In genomic region chr1:21749859-21750468, GRCh38 we compare ENCODE assay signal across 20 cellular contexts. TPM values are rescaled to one million over a fixed set of nuclear protein-coding genes. Genes with fewer than 3 reads are reported as not detected.
A peak's percentile ranks its signal among the peaks of the same experiment; 100 is the strongest.
DNase-seq lines count a peak whose midpoint lies in the region; ATAC-seq and TF ChIP-seq lines count a peak whose summit lies in the region.
"Had no signal": no experiment of that assay in that cellular context is flagged by ENCODE, and none has a peak within 500 bp of the region (broad histone marks: within the 10 kb centered on the region; RNA-seq: fewer than 3 reads in every experiment).

No MANE protein-coding gene starts in this region.

- no peak overlapping the region for H3K4me2 ChIP-seq in OCI-LY7 (ENCODE audit: low read length)

- TSS peak; percentile 29 for BruUV-seq in OCI-LY7 (replicated peaks; lab: Mats Ljungman, UMichigan)

- no peak overlapping the region for H3K4me3 ChIP-seq in OCI-LY7 (ENCODE audit: low read depth, low read length, poor library complexity, severe bottlenecking)
- H3K4me3 ChIP-seq: heart left ventricle, SK-N-MC had no signal

- H4K20me1 ChIP-seq in OCI-LY7 (ENCODE audit: insufficient read depth, low read length) = no peaks in the 10 kb centered on the region

- 0 out of 2 replicates have a peak, but pooled peaks cover 3% of the 10 kb centered on the region for H3K79me2 ChIP-seq in OCI-LY7 (ENCODE audit: insufficient read depth, low read depth, low read length)

- H2AFZ ChIP-seq in OCI-LY7 (ENCODE audit: low read length) = no peak overlapping the region

- DNase-seq in activated T-cell treated with anti-CD3 and anti-CD28 coated beads, Interleukin-2, amount 50 U/mL, for 24 hours = no peak
- DNase-seq in activated T-cell treated with anti-CD3 and anti-CD28 coated beads for 4 hours = no peak
- DNase-seq in OCI-LY7 (ENCODE audit: low spot score) = no peak
- no peak for DNase-seq in neural crest cell (ENCODE audit: low read depth, low spot score)
- DNase-seq in medulla oblongata (ENCODE audit: extremely low spot score) = no peak
- no peak for DNase-seq in type B pancreatic cell (ENCODE audit: extremely low spot score, unreplicated experiment)
- DNase-seq: activated CD4-positive, alpha-beta memory T cell treated with anti-CD3 and anti-CD28 coated beads, Interleukin-2, amount 10 ng/mL, durations not matched to agents 7 days and 5 days; activated naive CD4-positive, alpha-beta T cell treated with Interleukin-2 at 50 U/mL for 16 hours; aorta; DND-41; heart left ventricle; NCI-H1048; NCI-H187 treated with DMSO at 0.1 percent for 48 hours; stimulated activated CD8-positive, alpha-beta memory T cell treated with anti-CD3 and anti-CD28 coated beads, Interleukin-4, amount 100 ng/mL, for 48 hours; T-helper 2 cell; WERI-Rb-1 had no signal

- no peak overlapping the region for H3K4me3 Mint-ChIP-seq in activated T-cell treated with anti-CD3 and anti-CD28 coated beads, Interleukin-2, amount 50 U/mL, for 24 hours
- H3K4me3 Mint-ChIP-seq in activated T-helper 17 cell treated with anti-CD3 and anti-CD28 coated beads, Interleukin-2, amount 50 U/mL, for 72 hours = no peak overlapping the region
- H3K4me3 Mint-ChIP-seq in neural crest cell (no peak overlapping the region), type B pancreatic cell (no peak overlapping the region)
- H3K4me3 Mint-ChIP-seq: activated CD4-positive, alpha-beta memory T cell treated with anti-CD3 and anti-CD28 coated beads, Interleukin-2, amount 10 ng/mL, durations not matched to agents 7 days and 5 days; B cell had no signal

- H3K9me2 ChIP-seq in OCI-LY7 (ENCODE audit: insufficient read depth, low read length) = no peaks in the 10 kb centered on the region

- peak overlapping the region; percentile 6 for H3K27ac Mint-ChIP-seq in activated T-cell treated with anti-CD3 and anti-CD28 coated beads, Interleukin-2, amount 50 U/mL, for 24 hours
- peak overlapping the region; percentile 15 for H3K27ac Mint-ChIP-seq in activated T-helper 17 cell treated with anti-CD3 and anti-CD28 coated beads, Interleukin-2, amount 50 U/mL, for 72 hours
- H3K27ac Mint-ChIP-seq in neural crest cell (ENCODE audit: unreplicated experiment) (peak overlapping the region; percentile 29), type B pancreatic cell (no peak overlapping the region)
- H3K27ac Mint-ChIP-seq: activated CD4-positive, alpha-beta memory T cell treated with anti-CD3 and anti-CD28 coated beads, Interleukin-2, amount 10 ng/mL, durations not matched to agents 7 days and 5 days; B cell had no signal

- POLR2A ChIA-PET in OCI-LY7 (lab: Charles Lee) = interaction anchor here (0.7 kb wide), 1 partner anchor 41 kb away, joined by 5 read pairs; no protein-coding TSS in a partner anchor

- H3K9me3 Mint-ChIP-seq in activated T-cell treated with anti-CD3 and anti-CD28 coated beads, Interleukin-2, amount 50 U/mL, for 24 hours = no peaks in the 10 kb centered on the region
- no peaks in the 10 kb centered on the region for H3K9me3 Mint-ChIP-seq in activated T-helper 17 cell treated with anti-CD3 and anti-CD28 coated beads, Interleukin-2, amount 50 U/mL, for 72 hours
- H3K9me3 Mint-ChIP-seq in neural crest cell = no peaks in the 10 kb centered on the region
- H3K9me3 Mint-ChIP-seq in type B pancreatic cell = no peaks in the 10 kb centered on the region
- H3K9me3 Mint-ChIP-seq: activated CD4-positive, alpha-beta memory T cell treated with anti-CD3 and anti-CD28 coated beads, Interleukin-2, amount 10 ng/mL, durations not matched to agents 7 days and 5 days had no signal

- TF ChIP-seq CTCF in OCI-LY7 (conservative IDR thresholded peaks at IDR 0.05; ENCODE audit: low read length) (no peak), neural crest cell (conservative IDR thresholded peaks at IDR 0.05) (no peak), type B pancreatic cell (conservative IDR thresholded peaks at IDR 0.05) (no peak)

- CTCF ChIA-PET in OCI-LY7 (lab: Charles Lee; ENCODE audit: unreplicated experiment) = no interaction called here

- no peaks in the 10 kb centered on the region for H3K27me3 Mint-ChIP-seq in activated T-cell treated with anti-CD3 and anti-CD28 coated beads, Interleukin-2, amount 50 U/mL, for 24 hours
- H3K27me3 Mint-ChIP-seq in activated T-helper 17 cell treated with anti-CD3 and anti-CD28 coated beads, Interleukin-2, amount 50 U/mL, for 72 hours = no peaks in the 10 kb centered on the region
- H3K27me3 Mint-ChIP-seq in neural crest cell (ENCODE audit: low read depth) (no peaks in the 10 kb centered on the region), type B pancreatic cell (no peaks in the 10 kb centered on the region)
- H3K27me3 Mint-ChIP-seq: activated CD4-positive, alpha-beta memory T cell treated with anti-CD3 and anti-CD28 coated beads, Interleukin-2, amount 10 ng/mL, durations not matched to agents 7 days and 5 days; B cell had no signal

- H3K36me3 ChIP-seq in OCI-LY7 (ENCODE audit: insufficient read depth, low read length) = peaks cover 95% of the 10 kb centered on the region

- ATAC-seq in activated T-helper 17 cell treated with anti-CD3 and anti-CD28 coated beads, Interleukin-2, amount 50 U/mL, for 72 hours (replicated peaks) = no peak
- no peak for ATAC-seq in GM18873 (IDR thresholded peaks at IDR 0.05; ENCODE audit: low FRiP score, unreplicated experiment)

- H3K9me3 ChIP-seq in OCI-LY7 (ENCODE audit: low read length) = no peaks in the 10 kb centered on the region
- H3K9me3 ChIP-seq: heart left ventricle had no signal

- H3K27ac ChIP-seq in OCI-LY7 (ENCODE audit: low read depth, low read length, poor library complexity, severe bottlenecking) = no peak overlapping the region
- H3K27ac ChIP-seq: heart left ventricle, WERI-Rb-1 had no signal

- H3K36me3 Mint-ChIP-seq in activated T-cell treated with anti-CD3 and anti-CD28 coated beads, Interleukin-2, amount 50 U/mL, for 24 hours (ENCODE audit: low read depth) = peaks cover 86% of the 10 kb centered on the region
- peaks cover 97% of the 10 kb centered on the region for H3K36me3 Mint-ChIP-seq in activated T-helper 17 cell treated with anti-CD3 and anti-CD28 coated beads, Interleukin-2, amount 50 U/mL, for 72 hours (ENCODE audit: low read depth)
- H3K36me3 Mint-ChIP-seq in neural crest cell (ENCODE audit: low read depth) = peaks cover 8% of the 10 kb centered on the region
- H3K36me3 Mint-ChIP-seq in type B pancreatic cell = peaks cover 24% of the 10 kb centered on the region

- intact Hi-C loops in OCI-LY7 (cut with micrococcal nuclease; ENCODE audit: unreplicated experiment) = no loop called here

- no peaks in the 10 kb centered on the region for H3K4me1 ChIP-seq in OCI-LY7 (ENCODE audit: insufficient read depth, low read length, poor library complexity, severe bottlenecking)

- H3K4me1 Mint-ChIP-seq in activated T-cell treated with anti-CD3 and anti-CD28 coated beads, Interleukin-2, amount 50 U/mL, for 24 hours (ENCODE audit: low read depth) = no peaks in the 10 kb centered on the region
- peaks cover 8% of the 10 kb centered on the region for H3K4me1 Mint-ChIP-seq in activated T-helper 17 cell treated with anti-CD3 and anti-CD28 coated beads, Interleukin-2, amount 50 U/mL, for 72 hours
- H3K4me1 Mint-ChIP-seq in neural crest cell (peaks cover 3% of the 10 kb centered on the region), type B pancreatic cell (ENCODE audit: unreplicated experiment) (no peaks in the 10 kb centered on the region)
- H3K4me1 Mint-ChIP-seq: activated CD4-positive, alpha-beta memory T cell treated with anti-CD3 and anti-CD28 coated beads, Interleukin-2, amount 10 ng/mL, durations not matched to agents 7 days and 5 days; B cell had no signal

RNA-seq across cellular contexts. Expression of gene USP48, which starts 33.0 kb away (rescaled TPM):
- 45.0 and 56.0 TPM in 2 replicates for total RNA-seq in OCI-LY7 (2014; rRNA removed; shearing (Covaris generic))
- total RNA-seq in OCI-LY7 (2022) (95.7 and 98.3 TPM in 2 replicates), neural crest cell (61.8 and 66.0 TPM in 2 replicates), type B pancreatic cell (ENCODE audit: low replicate concordance) (58.7 and 66.7 TPM in 2 replicates)
- 100 to 1,000 TPM; 107 to 209 TPM for total RNA-seq in activated T-helper 17 cell treated with anti-CD3 and anti-CD28 coated beads, Interleukin-2, amount 50 U/mL, for 72 hours
